In genomic region chr10:10078476-10078875, GRCh38 we compare ENCODE assay signal across 22 cellular contexts.
DNase-seq lines count a peak whose midpoint lies in the region; ATAC-seq lines count a peak whose summit lies in the region.
"Had no signal": no experiment of that assay in that cellular context is flagged by ENCODE, and none has a peak within 500 bp of the region (broad histone marks: within the 10 kb centered on the region; RNA-seq: fewer than 3 reads in every experiment).

No MANE protein-coding gene starts in this region.

- ATAC-seq in GM18858 (IDR thresholded peaks at IDR 0.05; ENCODE audit: unreplicated experiment) (no peak), HG03108 (IDR thresholded peaks at IDR 0.05; ENCODE audit: unreplicated experiment) (no peak)
- ATAC-seq: GM12878 had no signal

- H3K27me3 ChIP-seq in mesendoderm (ENCODE audit: insufficient read depth, low read length, poor library complexity) = no peaks in the 10 kb centered on the region
- H3K27me3 ChIP-seq: BE2C, BLaER1 had no signal

- no peak overlapping the region for H3K56ac ChIP-seq in mesendoderm (ENCODE audit: low read length)

- no peak overlapping the region for H2BK120ac ChIP-seq in mesendoderm (ENCODE audit: low read depth, low read length)

- no peak overlapping the region for H3K4me2 ChIP-seq in mesendoderm (ENCODE audit: low read length)
- H3K4me2 ChIP-seq: BLaER1 had no signal

- H3K79me1 ChIP-seq in mesendoderm (ENCODE audit: low read length) = no peaks in the 10 kb centered on the region

- H2AK5ac ChIP-seq in mesendoderm (ENCODE audit: low read length) = no peak overlapping the region

- H4K8ac ChIP-seq in mesendoderm (ENCODE audit: low read depth, low read length) = no peak overlapping the region

- no peak overlapping the region for H3K18ac ChIP-seq in mesendoderm (ENCODE audit: low read length)

- no peak overlapping the region for H3K9ac ChIP-seq in mesendoderm (ENCODE audit: low read length)
- H3K9ac ChIP-seq: BLaER1 had no signal

- no peaks in the 10 kb centered on the region for H3K79me2 ChIP-seq in mesendoderm (ENCODE audit: control insufficient read depth, insufficient read depth, low read length)

- no peak overlapping the region for H2BK15ac ChIP-seq in mesendoderm (replicated peaks; ENCODE audit: low read depth)

- no peak overlapping the region for H4K5ac ChIP-seq in mesendoderm (ENCODE audit: low read length)

- DNase-seq in OCI-M1 (lab: John Stamatoyannopoulos, UW) (peak; percentile 3), mesendoderm (peak; percentile 4), hepatic stellate cell (ENCODE audit: low spot score) (no peak)
- DNase-seq: 8988T; ACHN; BE2C; C1 segment of cervical spinal cord; CD4-positive, alpha-beta memory T cell; CD4-positive, CD25-positive, alpha-beta regulatory T cell; CD8-positive, alpha-beta memory T cell; COR-L47; DMS 273 treated with DMSO at 0.1 percent for 48 hours; DMS153; DMS53; DMS79; DND-41; EL; GDM1 had no signal

- H3K4me1 ChIP-seq in mesendoderm (ENCODE audit: control insufficient read depth, low read depth, low read length) = no peaks in the 10 kb centered on the region
- H3K4me1 ChIP-seq: BE2C, BLaER1 had no signal

- no peak overlapping the region for H3K4ac ChIP-seq in mesendoderm (ENCODE audit: low read depth, low read length)

- WGBS in mesendoderm (ENCODE audit: extremely low coverage, insufficient coverage, low lambda C conversion rate) = no CpG with 5 or more reads among the region's 4 CpGs

- no peaks in the 10 kb centered on the region for H3K36me3 ChIP-seq in mesendoderm (ENCODE audit: control insufficient read depth, insufficient read depth, low read length)
- H3K36me3 ChIP-seq: BE2C, BLaER1 had no signal

- H3K23ac ChIP-seq in mesendoderm (ENCODE audit: low read length) = no peak overlapping the region

- no peak overlapping the region for H2BK5ac ChIP-seq in mesendoderm (ENCODE audit: low read length)

- no peak overlapping the region for H3K27ac ChIP-seq in mesendoderm (ENCODE audit: low read depth, low read length)
- H3K27ac ChIP-seq: BLaER1 had no signal

- no peak overlapping the region for H3K4me3 ChIP-seq in mesendoderm (ENCODE audit: low read length)
- H3K4me3 ChIP-seq: BLaER1, GM12878 had no signal
